Comparison of ENCODE assay signal across 15 cellular contexts in genomic region chr5:5026407-5026780, GRCh38.
"Had no signal": no experiment of that assay in that cellular context is flagged by ENCODE, and none has a peak within 500 bp of the region (broad histone marks: within the 10 kb centered on the region; RNA-seq: fewer than 3 reads in every experiment).

No MANE protein-coding gene starts in this region.

- H3K27me3 ChIP-seq: cardiac muscle cell, gastrocnemius medialis, upper lobe of left lung had no signal

- H3K36me3 ChIP-seq: cardiac muscle cell, gastrocnemius medialis, sigmoid colon, upper lobe of left lung had no signal

- H3K9me3 ChIP-seq: gastrocnemius medialis, psoas muscle, upper lobe of left lung had no signal

- FAIRE-seq: kidney, TTC549 had no signal

- DNase-seq: activated CD4-positive, CD25-positive, alpha-beta regulatory T cell; activated CD8-positive, alpha-beta memory T cell treated with anti-CD3 and anti-CD28 coated beads for 24 hours; activated naive CD4-positive, alpha-beta T cell treated with anti-CD3 and anti-CD28 coated beads for 36 hours; activated T-cell treated with anti-CD3 and anti-CD28 coated beads for 4 hours; effector CD8-positive, alpha-beta T cell; gastrocnemius medialis; kidney; left ventricle myocardium superior; mesendoderm; psoas muscle; sigmoid colon; stimulated activated CD4-positive, alpha-beta T cell treated with anti-CD3 and anti-CD28 coated beads, Interleukin-2, amount 100 ng/mL, for 48 hours had no signal

- H3K4me1 ChIP-seq: gastrocnemius medialis, psoas muscle, sigmoid colon, upper lobe of left lung had no signal

- ATAC-seq: gastrocnemius medialis, left ventricle myocardium superior, psoas muscle had no signal

- H3K4me3 ChIP-seq: cardiac muscle cell, gastrocnemius medialis, sigmoid colon, upper lobe of left lung had no signal

- H3K27ac ChIP-seq: cardiac muscle cell, gastrocnemius medialis, psoas muscle, sigmoid colon, upper lobe of left lung had no signal
